In genomic region chr2:74507926-74508520, GRCh38 we compare ENCODE assay signal across 1 cellular context.
TF ChIP-seq lines count a peak whose summit lies in the region.

No MANE protein-coding gene starts in this region.

TF ChIP-seq in HepG2, 621 proteins besides CTCF, POLR2A, EP300 and RAD21 (continued from another document and continues in another):
- TF ChIP-seq ZXDC (CRISPR knock-in tag; IDR thresholded peaks at IDR 0.05) (peak; percentile 29; the same call in 1 of the 2 replicates), ZNF558 (CRISPR knock-in tag; IDR thresholded peaks at IDR 0.05; ENCODE audit: borderline replicate concordance) (no peak), BHLHE40 (IDR thresholded peaks at IDR 0.05; ENCODE audit: low read length) (no peak), ZNF724P (CRISPR knock-in tag; IDR thresholded peaks at IDR 0.05; ENCODE audit: borderline replicate concordance) (no peak), ZNF124 (CRISPR knock-in tag; IDR thresholded peaks at IDR 0.05) (no peak), ZNF318 (CRISPR knock-in tag; IDR thresholded peaks at IDR 0.05) (no peak), ZFX (CRISPR knock-in tag; IDR thresholded peaks at IDR 0.05; ENCODE audit: low read depth) (peak; percentile 82), ZNF839 (CRISPR knock-in tag; IDR thresholded peaks at IDR 0.05; ENCODE audit: borderline replicate concordance) (no peak), KMT2B (CRISPR knock-in tag; IDR thresholded peaks at IDR 0.05) (no peak), NFATC3 (CRISPR knock-in tag; IDR thresholded peaks at IDR 0.05) (no peak), KAT8 (CRISPR knock-in tag; IDR thresholded peaks at IDR 0.05) (no peak), SP1 (IDR thresholded peaks at IDR 0.05) (no peak), SP1 (CRISPR knock-in tag; IDR thresholded peaks at IDR 0.05) (no peak), ZNF256 (CRISPR knock-in tag; conservative IDR thresholded peaks at IDR 0.05) (no peak), ZNF367 (CRISPR knock-in tag; IDR thresholded peaks at IDR 0.05; ENCODE audit: borderline replicate concordance) (no peak), SRY (CRISPR knock-in tag; IDR thresholded peaks at IDR 0.05) (peak; percentile 59; the same call in 1 of the 2 replicates), ZNF503 (CRISPR knock-in tag; IDR thresholded peaks at IDR 0.05) (no peak; the same call in 1 of the 2 replicates), EED (CRISPR knock-in tag; IDR thresholded peaks at IDR 0.05) (peak; percentile 26; the same call in 1 of the 2 replicates), SMARCE1 (IDR thresholded peaks at IDR 0.05; ENCODE audit: borderline replicate concordance) (no peak), ZNF570 (CRISPR knock-in tag; IDR thresholded peaks at IDR 0.05; ENCODE audit: borderline replicate concordance) (no peak), FOXO1 (CRISPR knock-in tag; IDR thresholded peaks at IDR 0.05) (no peak), THAP11 (CRISPR knock-in tag; IDR thresholded peaks at IDR 0.05) (no peak), ZNF205 (CRISPR knock-in tag; IDR thresholded peaks at IDR 0.05) (no peak), ELF4 (CRISPR knock-in tag; IDR thresholded peaks at IDR 0.05; ENCODE audit: borderline replicate concordance) (no peak), RNF2 (conservative IDR thresholded peaks at IDR 0.05; ENCODE audit: low read depth) (no peak), ZNF136 (CRISPR knock-in tag; IDR thresholded peaks at IDR 0.05; ENCODE audit: low read depth) (0 out of 2 replicates have a peak, but pooled peaks have one; percentile 6), TFAP4 (IDR thresholded peaks at IDR 0.05; ENCODE audit: borderline replicate concordance, low read depth) (no peak), FOXM1 (CRISPR knock-in tag; IDR thresholded peaks at IDR 0.05) (no peak), ZBTB20 (CRISPR knock-in tag; IDR thresholded peaks at IDR 0.05; ENCODE audit: borderline replicate concordance, low read depth) (no peak), SMAD9 (CRISPR knock-in tag; IDR thresholded peaks at IDR 0.05) (0 out of 2 replicates have a peak, but pooled peaks have one; percentile 10), SIN3A (IDR thresholded peaks at IDR 0.05; ENCODE audit: borderline replicate concordance, low read depth, low read length) (no peak), PBX3 (CRISPR knock-in tag; IDR thresholded peaks at IDR 0.05; ENCODE audit: borderline replicate concordance) (no peak), AGO1 (IDR thresholded peaks at IDR 0.05; ENCODE audit: low read depth, low read length, poor library complexity, severe bottlenecking) (no peak), RFXAP (CRISPR knock-in tag; IDR thresholded peaks at IDR 0.05; ENCODE audit: borderline replicate concordance) (no peak), ZNF598 (CRISPR knock-in tag; IDR thresholded peaks at IDR 0.05; ENCODE audit: borderline replicate concordance) (no peak), ZNF772 (CRISPR knock-in tag; IDR thresholded peaks at IDR 0.05) (no peak), MXI1 (IDR thresholded peaks at IDR 0.05; ENCODE audit: borderline replicate concordance, low read depth, low read length) (no peak), E2F2 (CRISPR knock-in tag; IDR thresholded peaks at IDR 0.05; ENCODE audit: borderline replicate concordance) (no peak), TAF15 (IDR thresholded peaks at IDR 0.05; ENCODE audit: low read depth, low read length, poor library complexity, severe bottlenecking) (peak; percentile 88), ZUFSP (CRISPR knock-in tag; IDR thresholded peaks at IDR 0.05; ENCODE audit: borderline replicate concordance) (no peak), PTBP1 (IDR thresholded peaks at IDR 0.05; ENCODE audit: low read depth, low read length, poor library complexity, severe bottlenecking) (no peak), ZSCAN20 (CRISPR knock-in tag; IDR thresholded peaks at IDR 0.05; ENCODE audit: borderline replicate concordance) (no peak), ISX (CRISPR knock-in tag; conservative IDR thresholded peaks at IDR 0.05) (no peak), HDAC2 (CRISPR knock-in tag; IDR thresholded peaks at IDR 0.05) (no peak; the same call in 1 of the 2 replicates), PHF5A (CRISPR knock-in tag; IDR thresholded peaks at IDR 0.05; ENCODE audit: low read depth, unreplicated experiment) (peak; percentile 0), NFYC (CRISPR knock-in tag; IDR thresholded peaks at IDR 0.05) (no peak), SSRP1 (CRISPR knock-in tag; IDR thresholded peaks at IDR 0.05) (no peak), SMAD3 (CRISPR knock-in tag; IDR thresholded peaks at IDR 0.05) (no peak), ZMAT3 (CRISPR knock-in tag; conservative IDR thresholded peaks at IDR 0.05) (0 out of 2 replicates have a peak, but pooled peaks have one; percentile 9), KLF15 (CRISPR knock-in tag; IDR thresholded peaks at IDR 0.05; ENCODE audit: borderline replicate concordance) (no peak)
